ENCODE assay signal across 2 cellular contexts in the genomic region with DNA sequence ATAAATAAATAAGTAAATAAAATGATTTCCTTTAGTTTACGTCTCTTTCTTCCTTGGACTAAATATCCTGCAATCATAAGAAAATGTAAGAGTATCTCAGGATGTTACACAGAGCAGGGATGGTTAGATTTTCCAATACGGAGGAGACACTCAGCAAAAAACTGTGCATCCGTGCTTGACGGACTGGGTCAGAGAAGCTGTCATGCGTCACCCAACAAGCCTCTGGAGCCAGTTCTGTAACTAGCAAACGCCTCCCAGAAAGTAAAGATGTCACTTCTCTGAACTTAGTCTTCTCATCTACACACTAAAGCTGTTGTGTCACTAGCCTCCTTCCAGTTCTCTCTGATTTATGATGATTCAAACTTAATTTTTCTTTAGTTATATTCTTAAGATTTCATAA.
TF ChIP-seq lines count a peak whose summit lies in the region.

No MANE protein-coding gene starts in this region.

TF ChIP-seq in liver, 16 proteins besides CTCF, POLR2A, EP300 and RAD21:
- TF ChIP-seq YY1 (IDR thresholded peaks at IDR 0.05): no peak
- TF ChIP-seq ZBTB33 (IDR thresholded peaks at IDR 0.05): no peak
- TF ChIP-seq ATF3 (IDR thresholded peaks at IDR 0.05): no peak
- TF ChIP-seq NR2F2 (IDR thresholded peaks at IDR 0.05): no peak

TF ChIP-seq in HepG2, 621 proteins besides CTCF, POLR2A, EP300 and RAD21:
- TF ChIP-seq, protein P1, sequence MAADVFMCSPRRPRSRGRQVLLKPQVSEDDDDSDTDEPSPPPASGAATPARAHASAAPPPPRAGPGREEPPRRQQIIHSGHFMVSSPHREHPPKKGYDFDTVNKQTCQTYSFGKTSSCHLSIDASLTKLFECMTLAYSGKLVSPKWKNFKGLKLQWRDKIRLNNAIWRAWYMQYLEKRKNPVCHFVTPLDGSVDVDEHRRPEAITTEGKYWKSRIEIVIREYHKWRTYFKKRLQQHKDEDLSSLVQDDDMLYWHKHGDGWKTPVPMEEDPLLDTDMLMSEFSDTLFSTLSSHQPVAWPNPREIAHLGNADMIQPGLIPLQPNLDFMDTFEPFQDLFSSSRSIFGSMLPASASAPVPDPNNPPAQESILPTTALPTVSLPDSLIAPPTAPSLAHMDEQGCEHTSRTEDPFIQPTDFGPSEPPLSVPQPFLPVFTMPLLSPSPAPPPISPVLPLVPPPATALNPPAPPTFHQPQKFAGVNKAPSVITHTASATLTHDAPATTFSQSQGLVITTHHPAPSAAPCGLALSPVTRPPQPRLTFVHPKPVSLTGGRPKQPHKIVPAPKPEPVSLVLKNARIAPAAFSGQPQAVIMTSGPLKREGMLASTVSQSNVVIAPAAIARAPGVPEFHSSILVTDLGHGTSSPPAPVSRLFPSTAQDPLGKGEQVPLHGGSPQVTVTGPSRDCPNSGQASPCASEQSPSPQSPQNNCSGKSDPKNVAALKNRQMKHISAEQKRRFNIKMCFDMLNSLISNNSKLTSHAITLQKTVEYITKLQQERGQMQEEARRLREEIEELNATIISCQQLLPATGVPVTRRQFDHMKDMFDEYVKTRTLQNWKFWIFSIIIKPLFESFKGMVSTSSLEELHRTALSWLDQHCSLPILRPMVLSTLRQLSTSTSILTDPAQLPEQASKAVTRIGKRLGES (CRISPR knock-in tag; IDR thresholded peaks at IDR 0.05; ENCODE audit: borderline replicate concordance): no peak
- no peak for TF ChIP-seq MAFF (IDR thresholded peaks at IDR 0.05; ENCODE audit: low read depth, low read length)
- no peak for TF ChIP-seq DNMT1 (CRISPR knock-in tag; IDR thresholded peaks at IDR 0.05)
- TF ChIP-seq GTF3A (CRISPR knock-in tag; conservative IDR thresholded peaks at IDR 0.05): no peak
- TF ChIP-seq MATR3 (CRISPR knock-in tag; IDR thresholded peaks at IDR 0.05): no peak
- no peak for TF ChIP-seq MZF1 (CRISPR knock-in tag; IDR thresholded peaks at IDR 0.05; ENCODE audit: borderline replicate concordance)
- no peak for TF ChIP-seq NFE2L1 (CRISPR knock-in tag; IDR thresholded peaks at IDR 0.05; ENCODE audit: borderline replicate concordance)
- TF ChIP-seq ZNF296 (CRISPR knock-in tag; conservative IDR thresholded peaks at IDR 0.05): no peak
- TF ChIP-seq ZNF569 (CRISPR knock-in tag; IDR thresholded peaks at IDR 0.05; ENCODE audit: borderline replicate concordance): no peak
- TF ChIP-seq NFKBIZ (CRISPR knock-in tag; IDR thresholded peaks at IDR 0.05): no peak
- TF ChIP-seq ZKSCAN8 (CRISPR knock-in tag; IDR thresholded peaks at IDR 0.05; ENCODE audit: borderline replicate concordance): no peak
- TF ChIP-seq ATM (IDR thresholded peaks at IDR 0.05; ENCODE audit: borderline replicate concordance): no peak
- no peak for TF ChIP-seq POLR2AphosphoS2 (IDR thresholded peaks at IDR 0.05; ENCODE audit: low read depth, low read length)
- no peak for TF ChIP-seq TCF7 (IDR thresholded peaks at IDR 0.05; ENCODE audit: low read depth)
- TF ChIP-seq FOXK2 (IDR thresholded peaks at IDR 0.05): no peak
- TF ChIP-seq, protein P2, sequence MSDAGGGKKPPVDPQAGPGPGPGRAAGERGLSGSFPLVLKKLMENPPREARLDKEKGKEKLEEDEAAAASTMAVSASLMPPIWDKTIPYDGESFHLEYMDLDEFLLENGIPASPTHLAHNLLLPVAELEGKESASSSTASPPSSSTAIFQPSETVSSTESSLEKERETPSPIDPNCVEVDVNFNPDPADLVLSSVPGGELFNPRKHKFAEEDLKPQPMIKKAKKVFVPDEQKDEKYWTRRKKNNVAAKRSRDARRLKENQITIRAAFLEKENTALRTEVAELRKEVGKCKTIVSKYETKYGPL (CRISPR knock-in tag; IDR thresholded peaks at IDR 0.05): no peak
